Comparison of ENCODE assay signal across 22 cellular contexts in genomic region chr1:234827181-234827580, GRCh38.
"Had no signal": no experiment of that assay in that cellular context is flagged by ENCODE, and none has a peak within 500 bp of the region (broad histone marks: within the 10 kb centered on the region; RNA-seq: fewer than 3 reads in every experiment).

No MANE protein-coding gene starts in this region.

- H3K4me3 Mint-ChIP-seq: naive thymus-derived CD4-positive, alpha-beta T cell; neural crest cell had no signal

- H3K4me3 ChIP-seq: hepatocyte, lung, ovary, right atrium auricular region, sigmoid colon, suprapubic skin, thyroid gland, upper lobe of left lung, uterus had no signal

- H3K4me1 Mint-ChIP-seq: neural crest cell had no signal

- H3K27me3 Mint-ChIP-seq: naive thymus-derived CD4-positive, alpha-beta T cell had no signal

- DNase-seq: cortex of kidney; erythroblast; foreskin melanocyte; head of caudate nucleus; left ventricle myocardium superior; mesendoderm; naive thymus-derived CD4-positive, alpha-beta T cell; nucleus accumbens; ovary; sigmoid colon; small intestine; stimulated activated CD4-positive, alpha-beta T cell treated with anti-CD3 and anti-CD28 coated beads, Interleukin-12 subunit alpha, Interleukin-12 subunit beta, amount 100 ng/mL, for 4 hours; stimulated activated naive CD8-positive, alpha-beta T cell treated with anti-CD3 and anti-CD28 coated beads, Interleukin-15, Interleukin-2, amounts not matched to agents 100 U/mL and 50 U/mL, for 24 hours; thyroid gland; upper lobe of left lung; uterus had no signal

- ATAC-seq: left colon; left ventricle myocardium superior; naive thymus-derived CD4-positive, alpha-beta T cell; stimulated activated naive CD8-positive, alpha-beta T cell treated with anti-CD3 and anti-CD28 coated beads, Interleukin-15, Interleukin-2, amounts not matched to agents 100 U/mL and 50 U/mL, for 24 hours had no signal
